In the genomic region with DNA sequence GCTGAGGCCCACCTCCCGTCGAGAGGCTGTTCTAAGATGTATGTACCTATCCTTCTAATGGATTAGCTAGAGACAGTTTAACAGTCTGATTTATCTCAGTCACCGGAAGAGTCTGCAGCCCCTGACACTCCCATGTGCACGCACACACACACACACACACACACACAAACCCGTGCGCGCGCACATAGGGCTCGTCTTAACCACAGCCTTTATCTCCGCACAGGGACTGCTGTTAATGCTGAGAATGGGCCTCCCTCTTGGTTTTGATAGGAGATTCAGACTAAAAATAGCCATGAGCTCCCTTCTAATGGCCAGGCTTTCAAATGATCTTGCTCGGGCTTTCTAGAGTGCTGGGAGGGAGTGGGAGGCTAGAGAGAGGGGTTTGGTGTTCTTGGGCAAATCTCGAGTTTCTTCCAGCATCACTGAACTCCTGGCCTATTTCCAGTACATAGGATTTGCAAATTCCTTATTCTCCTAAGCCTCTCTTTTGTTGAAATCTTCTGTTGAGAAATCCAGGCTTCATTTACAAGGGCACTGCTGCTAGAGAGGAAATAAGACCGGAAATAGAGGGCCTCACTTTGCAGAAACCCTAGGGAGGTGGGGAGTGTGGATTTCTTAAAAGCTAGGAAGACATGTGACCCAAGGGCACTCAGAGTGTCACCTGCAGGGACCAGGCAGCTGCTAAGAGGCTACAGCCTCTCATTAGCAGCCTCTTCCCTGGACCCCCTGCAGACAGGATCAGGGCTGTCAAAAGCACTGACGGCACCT, we compare ENCODE assay signal across 11 cellular contexts. TPM values are rescaled to one million over a fixed set of nuclear protein-coding genes. Genes with fewer than 3 reads are reported as not detected.
DNase-seq lines count a peak whose midpoint lies in the region; ATAC-seq, FAIRE-seq and TF ChIP-seq lines count a peak whose summit lies in the region.
"Had no signal": no experiment of that assay in that cellular context is flagged by ENCODE, and none has a peak within 500 bp of the region (broad histone marks: within the 10 kb centered on the region; RNA-seq: fewer than 3 reads in every experiment).

No MANE protein-coding gene starts in this region.

- no peak overlapping the region for H3K27ac Mint-ChIP-seq in activated T-cell treated with anti-CD3 and anti-CD28 coated beads, Interleukin-2, amount 50 U/mL, for 72 hours
- H3K27ac Mint-ChIP-seq in natural killer cell treated with Interleukin-12 subunit alpha and Interleukin-12 subunit beta and Interleukin-15 and Interleukin-18, amount 100 ng/mL, for 72 hours: peak overlapping the region; percentile 39 to 86

- ATAC-seq in activated T-cell treated with anti-CD3 and anti-CD28 coated beads, Interleukin-2, amount 50 U/mL, for 72 hours (replicated peaks in 1 of 2): peak in 1 of 2 donors; percentile 23
- peak; percentile 54 to 56 for ATAC-seq in natural killer cell treated with Interleukin-12 subunit alpha and Interleukin-12 subunit beta and Interleukin-15 and Interleukin-18, amount 100 ng/mL, for 72 hours
- ATAC-seq in lower lobe of right lung: no peak

- H3K27me3 Mint-ChIP-seq in activated T-cell treated with anti-CD3 and anti-CD28 coated beads, Interleukin-2, amount 50 U/mL, for 72 hours (ENCODE audit: low read depth): no peaks in the 10 kb centered on the region
- peaks cover 0 to 7% of the 10 kb centered on the region in 2 donors for H3K27me3 Mint-ChIP-seq in natural killer cell treated with Interleukin-12 subunit alpha and Interleukin-12 subunit beta and Interleukin-15 and Interleukin-18, amount 100 ng/mL, for 72 hours

- no peaks in the 10 kb centered on the region for H3K9me3 ChIP-seq in lower lobe of right lung

- H3K4me3 ChIP-seq in NB4 (ENCODE audit: low read depth, low read length) (peak overlapping the region; percentile 19), lower lobe of right lung (no peak overlapping the region)

- peaks cover 11% of the 10 kb centered on the region for H3K4me1 Mint-ChIP-seq in activated T-cell treated with anti-CD3 and anti-CD28 coated beads, Interleukin-2, amount 50 U/mL, for 72 hours (ENCODE audit: low read depth)
- peaks cover 10 to 17% of the 10 kb centered on the region in 2 donors for H3K4me1 Mint-ChIP-seq in natural killer cell treated with Interleukin-12 subunit alpha and Interleukin-12 subunit beta and Interleukin-15 and Interleukin-18, amount 100 ng/mL, for 72 hours (ENCODE audit: low read depth in 2 of 2)

- H3K36me3 ChIP-seq in lower lobe of right lung: no peaks in the 10 kb centered on the region

- peaks cover 6% of the 10 kb centered on the region for H3K4me1 ChIP-seq in lower lobe of right lung

- DNase-seq in GM12891 (ENCODE audit: insufficient read length, low spot score): no peak
- peak; percentile 97 for DNase-seq in NB4 (ENCODE audit: low read depth)
- DNase-seq in activated T-cell treated with anti-CD3 and anti-CD28 coated beads, Interleukin-2, amount 50 U/mL, for 72 hours: peak in 1 of 2 donors; percentile 18
- no peak for DNase-seq in natural killer cell treated with Interleukin-12 subunit alpha and Interleukin-12 subunit beta and Interleukin-15 and Interleukin-18, amount 100 ng/mL, for 72 hours (ENCODE audit: low spot score)
- DNase-seq in lower lobe of right lung: no peak
- DNase-seq in AG20443 (ENCODE audit: low spot score): no peak
- no peak for DNase-seq in NCI-H748 treated with DMSO at 0.1 percent for 48 hours (lab: John Stamatoyannopoulos, UW)
- DNase-seq: cerebellar nuclear complex had no signal

- no peak for TF ChIP-seq POLR2A in GM12891 (IDR thresholded peaks at IDR 0.05; ENCODE audit: low read depth, low read length)
- TF ChIP-seq POLR2A in NB4 (IDR thresholded peaks at IDR 0.05; ENCODE audit: extremely low read depth, insufficient read length): no peak

- FAIRE-seq in GM12891 (lab: Jason Lieb, UNC): peak; percentile 58
- FAIRE-seq: H1, keratinocyte had no signal

- H3K9me3 Mint-ChIP-seq in activated T-cell treated with anti-CD3 and anti-CD28 coated beads, Interleukin-2, amount 50 U/mL, for 72 hours: peaks cover 0 to 1% of the 10 kb centered on the region in 2 donors
- no peaks in the 10 kb centered on the region for H3K9me3 Mint-ChIP-seq in natural killer cell treated with Interleukin-12 subunit alpha and Interleukin-12 subunit beta and Interleukin-15 and Interleukin-18, amount 100 ng/mL, for 72 hours

- no peak overlapping the region for H3K27ac ChIP-seq in lower lobe of right lung

- intact Hi-C loops in lower lobe of right lung (cut with DNase I): no loop called here

- no peak for TF ChIP-seq CTCF in NB4 (IDR thresholded peaks at IDR 0.05; ENCODE audit: low read depth, low read length)
- TF ChIP-seq CTCF in lower lobe of right lung (IDR thresholded peaks at IDR 0.05): no peak

- H3K4me3 Mint-ChIP-seq in activated T-cell treated with anti-CD3 and anti-CD28 coated beads, Interleukin-2, amount 50 U/mL, for 72 hours: peak overlapping the region; percentile 27 to 39
- peak overlapping the region; percentile 60 for H3K4me3 Mint-ChIP-seq in natural killer cell treated with Interleukin-12 subunit alpha and Interleukin-12 subunit beta and Interleukin-15 and Interleukin-18, amount 100 ng/mL, for 72 hours

- H3K36me3 Mint-ChIP-seq in activated T-cell treated with anti-CD3 and anti-CD28 coated beads, Interleukin-2, amount 50 U/mL, for 72 hours (ENCODE audit: insufficient read depth in 2 of 2): no peaks in the 10 kb centered on the region
- H3K36me3 Mint-ChIP-seq in natural killer cell treated with Interleukin-12 subunit alpha and Interleukin-12 subunit beta and Interleukin-15 and Interleukin-18, amount 100 ng/mL, for 72 hours: no peaks in the 10 kb centered on the region

- no peaks in the 10 kb centered on the region for H3K27me3 ChIP-seq in lower lobe of right lung (ENCODE audit: low read depth)

TF ChIP-seq in GM12891, 5 proteins besides CTCF, POLR2A, EP300 and RAD21:
- TF ChIP-seq SPI1 (IDR thresholded peaks at IDR 0.05; ENCODE audit: low read depth, low read length): no peak
- no peak for TF ChIP-seq POLR2AphosphoS5 (IDR thresholded peaks at IDR 0.05; ENCODE audit: low read depth, low read length)
- TF ChIP-seq PAX5 (IDR thresholded peaks at IDR 0.05; ENCODE audit: insufficient read depth, low read length, severe bottlenecking): no peak
- TF ChIP-seq TAF1 (IDR thresholded peaks at IDR 0.05; ENCODE audit: low read depth, low read length): no peak
- TF ChIP-seq POU2F2 (IDR thresholded peaks at IDR 0.05; ENCODE audit: low read depth, low read length): no peak

RNA-seq across cellular contexts. Expression of a gene that starts 2.4 kb away (rescaled TPM):
- polyA plus RNA-seq in GM12891 (2012; ENCODE audit: low read depth, missing spikeins): not detected
- total RNA-seq in activated T-cell treated with anti-CD3 and anti-CD28 coated beads, Interleukin-2, amount 50 U/mL, for 72 hours: not detected
- total RNA-seq in natural killer cell treated with Interleukin-12 subunit alpha and Interleukin-12 subunit beta and Interleukin-15 and Interleukin-18, amount 100 ng/mL, for 72 hours: not detected
- not detected for total RNA-seq in lower lobe of right lung
- total RNA-seq: H1, LHCN-M2 had no signal
- polyA plus RNA-seq: H1, keratinocyte had no signal

RNA-seq across cellular contexts. Expression of a gene that starts 46.1 kb away (rescaled TPM):
- 41.3 TPM for polyA plus RNA-seq in GM12891 (2012; ENCODE audit: low read depth, missing spikeins)
- total RNA-seq in activated T-cell treated with anti-CD3 and anti-CD28 coated beads, Interleukin-2, amount 50 U/mL, for 72 hours: 1 to 10 TPM; 2.6 to 2.8 TPM
- 10 to 100 TPM in 1 of 2 donors, 1 to 10 TPM in 1; 9.3 to 44.9 TPM for total RNA-seq in natural killer cell treated with Interleukin-12 subunit alpha and Interleukin-12 subunit beta and Interleukin-15 and Interleukin-18, amount 100 ng/mL, for 72 hours
- total RNA-seq in lower lobe of right lung: 49.0 TPM

Comparison
In these comparisons a context has a peak if more than half of its experiments do, and no peak if none do; other contexts are left out.
1. ATAC-seq: peak in natural killer cell treated with Interleukin-12 subunit alpha and Interleukin-12 subunit beta and Interleukin-15 and Interleukin-18, amount 100 ng/mL, for 72 hours (2 of 2); none in lower lobe of right lung (0 of 2).